ENCODE assay signal across 30 cellular contexts in genomic region chr7:132402096-132402495, GRCh38.
A peak's percentile ranks its signal among the peaks of the same experiment; 100 is the strongest.
DNase-seq lines count a peak whose midpoint lies in the region; ATAC-seq and TF ChIP-seq lines count a peak whose summit lies in the region.
"Had no signal": no experiment of that assay in that cellular context is flagged by ENCODE, and none has a peak within 500 bp of the region (broad histone marks: within the 10 kb centered on the region; RNA-seq: fewer than 3 reads in every experiment).

No MANE protein-coding gene starts in this region.

- peaks cover 12% of the 10 kb centered on the region for H3K27me3 Mint-ChIP-seq in central memory CD8-positive, alpha-beta T cell
- no peaks in the 10 kb centered on the region for H3K27me3 Mint-ChIP-seq in activated CD8-positive, alpha-beta T cell treated with anti-CD3 and anti-CD28 coated beads for 36 hours
- H3K27me3 Mint-ChIP-seq: activated naive CD8-positive, alpha-beta T cell treated with anti-CD3 and anti-CD28 coated beads, Interleukin-2, amount 50 U/mL, for 24 hours; stimulated activated naive CD8-positive, alpha-beta T cell treated with anti-CD3 and anti-CD28 coated beads, Interleukin-15, Interleukin-2, amounts not matched to agents 100 ng/mL and 50 ng/mL, for 24 hours had no signal

- H3K4me3 Mint-ChIP-seq in central memory CD8-positive, alpha-beta T cell, result no peak overlapping the region
- H3K4me3 Mint-ChIP-seq in activated CD8-positive, alpha-beta T cell treated with anti-CD3 and anti-CD28 coated beads for 36 hours, result no peak overlapping the region
- H3K4me3 Mint-ChIP-seq: activated naive CD8-positive, alpha-beta T cell treated with anti-CD3 and anti-CD28 coated beads, Interleukin-2, amount 50 U/mL, for 24 hours; HFFc6; stimulated activated naive CD8-positive, alpha-beta T cell treated with anti-CD3 and anti-CD28 coated beads, Interleukin-15, Interleukin-2, amounts not matched to agents 100 ng/mL and 50 ng/mL, for 24 hours had no signal

- no peak overlapping the region for H3K4me2 ChIP-seq in smooth muscle cell
- H3K4me2 ChIP-seq: A549, SK-N-SH had no signal

- H3K27me3 ChIP-seq in heart right ventricle (no peaks in the 10 kb centered on the region), stomach smooth muscle (ENCODE audit: control insufficient read depth in 1 of 2, insufficient read depth in 2 of 2, low read length in 2 of 2) (no peaks in the 10 kb centered on the region), smooth muscle cell (ENCODE audit: low read depth) (no peaks in the 10 kb centered on the region)
- H3K27me3 ChIP-seq: body of pancreas, pancreas, transverse colon had no signal

- H3K4me1 ChIP-seq in heart right ventricle (peaks cover 6 to 57% (median 33%) of the 10 kb centered on the region in 9 donors), stomach smooth muscle (ENCODE audit: control insufficient read depth, insufficient read depth, low read length) (peaks cover 38% of the 10 kb centered on the region), smooth muscle cell (ENCODE audit: low read depth) (no peaks in the 10 kb centered on the region)
- H3K4me1 ChIP-seq: A549, body of pancreas, pancreas had no signal

- DNase-seq in NCI-H748 (lab: John Stamatoyannopoulos, UW; ENCODE audit: unreplicated experiment) (peak; percentile 18), NCI-H748 treated with DMSO at 0.1 percent for 48 hours (lab: John Stamatoyannopoulos, UW) (no peak), heart right ventricle (no peak), smooth muscle cell (lab: John Stamatoyannopoulos, UW; ENCODE audit: unreplicated experiment) (no peak)
- DNase-seq in central memory CD8-positive, alpha-beta T cell (ENCODE audit: low spot score in 2 of 2), result no peak
- no peak for DNase-seq in activated CD8-positive, alpha-beta T cell treated with anti-CD3 and anti-CD28 coated beads for 36 hours
- DNase-seq: activated CD4-positive, CD25-positive, alpha-beta regulatory T cell; activated gamma-delta T cell treated with Interleukin-2 at 50 U/mL for 16 hours; activated naive CD8-positive, alpha-beta T cell treated with anti-CD3 and anti-CD28 coated beads, Interleukin-2, amount 50 U/mL, for 24 hours; activated T-cell treated with anti-CD3 and anti-CD28 coated beads, Interleukin-2, amount 50 U/mL, for 48 hours; body of pancreas; Calu3; GOT3; HFFc6; mesenchymal stem cell; NCI-H2081; NCI-H510A; pancreas; PC-3; SK-N-SH; stimulated activated CD4-positive, alpha-beta T cell treated with anti-CD3 and anti-CD28 coated beads, Interleukin-2, amount 100 ng/mL, for 24 hours; stimulated activated CD8-positive, alpha-beta memory T cell treated with anti-CD3 and anti-CD28 coated beads, Interleukin-4, amount 100 ng/mL, for 48 hours; transverse colon had no signal

- no peak overlapping the region for H2AFZ ChIP-seq in smooth muscle cell (ENCODE audit: low read depth)

- peaks cover 23% of the 10 kb centered on the region for H3K4me1 Mint-ChIP-seq in central memory CD8-positive, alpha-beta T cell
- H3K4me1 Mint-ChIP-seq in activated CD8-positive, alpha-beta T cell treated with anti-CD3 and anti-CD28 coated beads for 36 hours (ENCODE audit: low read depth), result no peaks in the 10 kb centered on the region
- H3K4me1 Mint-ChIP-seq: activated naive CD8-positive, alpha-beta T cell treated with anti-CD3 and anti-CD28 coated beads, Interleukin-2, amount 50 U/mL, for 24 hours had no signal

- no peaks in the 10 kb centered on the region for H3K79me2 ChIP-seq in smooth muscle cell (ENCODE audit: low read depth)

- peak; percentile 58 for ATAC-seq in central memory CD8-positive, alpha-beta T cell (replicated peaks; ENCODE audit: extremely low read depth, poor library complexity, severe bottlenecking)
- ATAC-seq in heart right ventricle (peak in 6 of 8 donors; percentile 36 to 77 (median 61)), HG03469 (IDR thresholded peaks at IDR 0.05; ENCODE audit: unreplicated experiment) (no peak)
- ATAC-seq in activated CD8-positive, alpha-beta T cell treated with anti-CD3 and anti-CD28 coated beads for 36 hours, result no peak
- ATAC-seq: A549; activated naive CD8-positive, alpha-beta T cell treated with anti-CD3 and anti-CD28 coated beads, Interleukin-2, amount 50 U/mL, for 24 hours; K562; left colon; PC-3 had no signal

- H3K9ac ChIP-seq in stomach smooth muscle (ENCODE audit: low read length in 2 of 2), result peak overlapping the region in 1 of 2 donors; percentile 29
- no peak overlapping the region for H3K9ac ChIP-seq in smooth muscle cell (ENCODE audit: low read depth)
- H3K9ac ChIP-seq: SK-N-SH had no signal

- no peaks in the 10 kb centered on the region for H3K9me3 ChIP-seq in heart right ventricle
- no peaks in the 10 kb centered on the region for H3K9me3 ChIP-seq in stomach smooth muscle (ENCODE audit: control insufficient read depth in 2 of 2, low read length in 2 of 2)
- no peaks in the 10 kb centered on the region for H3K9me3 ChIP-seq in smooth muscle cell (replicated peaks; ENCODE audit: low read depth)
- H3K9me3 ChIP-seq: body of pancreas, pancreas, SK-N-SH, spleen, transverse colon had no signal

- intact Hi-C loops in heart right ventricle (cut with DNase I), result loop anchor here in 3 of 10 donors (5.0 to 10.0 kb wide), 4 partner anchors 77 to 175 kb away; partner anchors contain the start of gene PLXNA4 (in 2 of the 3)
- intact Hi-C loops in activated CD8-positive, alpha-beta T cell treated with anti-CD3 and anti-CD28 coated beads for 36 hours (cut with micrococcal nuclease), result no loop called here

- no peaks in the 10 kb centered on the region for H3K9me3 Mint-ChIP-seq in central memory CD8-positive, alpha-beta T cell
- peaks cover 4% of the 10 kb centered on the region for H3K9me3 Mint-ChIP-seq in activated CD8-positive, alpha-beta T cell treated with anti-CD3 and anti-CD28 coated beads for 36 hours

- H3K27ac ChIP-seq in heart right ventricle, result peak overlapping the region in 8 of 10 donors; percentile 56 to 75 (median 62)
- peak overlapping the region; percentile 81 for H3K27ac ChIP-seq in stomach smooth muscle (ENCODE audit: low read length)
- no peak overlapping the region for H3K27ac ChIP-seq in smooth muscle cell (ENCODE audit: low read depth)
- H3K27ac ChIP-seq: A549, body of pancreas, pancreas, transverse colon had no signal

- 46 to 61% methylated on average over 5 of the region's 5 CpGs for WGBS in heart right ventricle, 2 donors
- 89% methylated on average over 5 of the region's 5 CpGs for WGBS in smooth muscle cell (ENCODE audit: low lambda C conversion rate)

- TF ChIP-seq CTCF in heart right ventricle (IDR thresholded peaks at IDR 0.05) (no peak), smooth muscle cell (IDR thresholded peaks at IDR 0.05; ENCODE audit: borderline replicate concordance, insufficient read depth, poor library complexity, severe bottlenecking) (no peak)
- no peak for TF ChIP-seq CTCF in activated CD8-positive, alpha-beta T cell treated with anti-CD3 and anti-CD28 coated beads for 36 hours (IDR thresholded peaks at IDR 0.05)

- CTCF ChIA-PET in activated CD8-positive, alpha-beta T cell treated with anti-CD3 and anti-CD28 coated beads for 36 hours (lab: Charles Lee), result interaction anchor here (1.0 to 2.7 kb wide), 2 partner anchors 14 to 179 kb away, joined by 3 to 13 read pairs; no protein-coding TSS in a partner anchor

- H3K4me3 ChIP-seq in heart right ventricle, result peak overlapping the region in 2 of 10 donors; percentile 1 to 17
- no peak overlapping the region for H3K4me3 ChIP-seq in stomach smooth muscle (ENCODE audit: low read length in 2 of 2)
- H3K4me3 ChIP-seq in smooth muscle cell, result no peak overlapping the region
- H3K4me3 ChIP-seq: A549, body of pancreas, K562, pancreas, spleen, transverse colon had no signal

- H3K36me3 ChIP-seq in heart right ventricle (no peaks in the 10 kb centered on the region), stomach smooth muscle (ENCODE audit: control insufficient read depth in 2 of 2, insufficient read depth in 2 of 2, low read length in 2 of 2) (no peaks in the 10 kb centered on the region), smooth muscle cell (ENCODE audit: low read depth) (no peaks in the 10 kb centered on the region)
- H3K36me3 ChIP-seq: pancreas, spleen, transverse colon had no signal

- peaks cover 6% of the 10 kb centered on the region for H3F3A ChIP-seq in smooth muscle cell (ENCODE audit: low read depth)

- POLR2A ChIA-PET in activated CD8-positive, alpha-beta T cell treated with anti-CD3 and anti-CD28 coated beads for 36 hours (lab: Charles Lee), result no interaction called here

- H3K27ac Mint-ChIP-seq in central memory CD8-positive, alpha-beta T cell (ENCODE audit: low read depth), result no peak overlapping the region
- no peak overlapping the region for H3K27ac Mint-ChIP-seq in activated CD8-positive, alpha-beta T cell treated with anti-CD3 and anti-CD28 coated beads for 36 hours
- H3K27ac Mint-ChIP-seq: activated naive CD8-positive, alpha-beta T cell treated with anti-CD3 and anti-CD28 coated beads, Interleukin-2, amount 50 U/mL, for 24 hours; HFFc6; stimulated activated naive CD8-positive, alpha-beta T cell treated with anti-CD3 and anti-CD28 coated beads, Interleukin-15, Interleukin-2, amounts not matched to agents 100 ng/mL and 50 ng/mL, for 24 hours had no signal

- H4K20me1 ChIP-seq in smooth muscle cell (ENCODE audit: low read depth), result no peaks in the 10 kb centered on the region

- H3K36me3 Mint-ChIP-seq in central memory CD8-positive, alpha-beta T cell (ENCODE audit: insufficient read depth), result peaks cover 1% of the 10 kb centered on the region
- H3K36me3 Mint-ChIP-seq in activated CD8-positive, alpha-beta T cell treated with anti-CD3 and anti-CD28 coated beads for 36 hours (ENCODE audit: low read depth), result no peaks in the 10 kb centered on the region

Comparison
In these comparisons a context has a peak if more than half of its experiments do, and no peak if none do; other contexts are left out.
1. ATAC-seq: peak in central memory CD8-positive, alpha-beta T cell (single experiment) and heart right ventricle (6 of 8); none in activated CD8-positive, alpha-beta T cell treated with anti-CD3 and anti-CD28 coated beads for 36 hours (single experiment) and HG03469 (single experiment).